ENCODE assay signal across 2 cellular contexts in the genomic region with DNA sequence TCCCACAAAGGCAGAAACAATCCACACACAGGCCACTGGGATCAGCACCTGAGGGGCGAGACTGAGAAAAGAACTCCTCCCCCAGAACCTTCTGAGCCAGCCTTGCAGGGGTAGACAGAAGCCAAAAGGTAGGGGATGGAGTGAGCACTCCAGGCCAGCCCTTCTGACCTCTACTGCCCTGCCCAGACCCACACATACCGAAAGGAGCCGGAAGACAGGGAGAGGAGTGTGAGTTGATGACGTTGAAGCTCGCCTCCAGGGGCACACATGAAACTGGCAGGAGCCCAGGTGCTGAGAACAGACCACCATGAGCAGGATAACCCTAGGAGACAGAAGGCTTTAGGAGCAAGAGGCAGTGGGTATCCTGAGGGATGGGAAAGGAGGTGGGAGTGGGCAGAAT.
TF ChIP-seq lines count a peak whose summit lies in the region.

No MANE protein-coding gene starts in this region.

TF ChIP-seq in IMR-90, 13 proteins besides CTCF, POLR2A, EP300 and RAD21:
- no peak for TF ChIP-seq MAFK (IDR thresholded peaks at IDR 0.05; ENCODE audit: low read depth, low read length)
- TF ChIP-seq FOS (IDR thresholded peaks at IDR 0.05; ENCODE audit: low read depth, low read length), result no peak
- TF ChIP-seq SMC3 (IDR thresholded peaks at IDR 0.05; ENCODE audit: low read depth, low read length), result no peak
- no peak for TF ChIP-seq USF2 (IDR thresholded peaks at IDR 0.05; ENCODE audit: low read depth, low read length)
- no peak for TF ChIP-seq CHD1 (IDR thresholded peaks at IDR 0.05; ENCODE audit: low read depth, low read length)
- TF ChIP-seq MAZ (IDR thresholded peaks at IDR 0.05; ENCODE audit: borderline replicate concordance, low read depth, low read length), result no peak

TF ChIP-seq in GM12878, 131 proteins besides CTCF, POLR2A, EP300 and RAD21:
- TF ChIP-seq, protein P1, sequence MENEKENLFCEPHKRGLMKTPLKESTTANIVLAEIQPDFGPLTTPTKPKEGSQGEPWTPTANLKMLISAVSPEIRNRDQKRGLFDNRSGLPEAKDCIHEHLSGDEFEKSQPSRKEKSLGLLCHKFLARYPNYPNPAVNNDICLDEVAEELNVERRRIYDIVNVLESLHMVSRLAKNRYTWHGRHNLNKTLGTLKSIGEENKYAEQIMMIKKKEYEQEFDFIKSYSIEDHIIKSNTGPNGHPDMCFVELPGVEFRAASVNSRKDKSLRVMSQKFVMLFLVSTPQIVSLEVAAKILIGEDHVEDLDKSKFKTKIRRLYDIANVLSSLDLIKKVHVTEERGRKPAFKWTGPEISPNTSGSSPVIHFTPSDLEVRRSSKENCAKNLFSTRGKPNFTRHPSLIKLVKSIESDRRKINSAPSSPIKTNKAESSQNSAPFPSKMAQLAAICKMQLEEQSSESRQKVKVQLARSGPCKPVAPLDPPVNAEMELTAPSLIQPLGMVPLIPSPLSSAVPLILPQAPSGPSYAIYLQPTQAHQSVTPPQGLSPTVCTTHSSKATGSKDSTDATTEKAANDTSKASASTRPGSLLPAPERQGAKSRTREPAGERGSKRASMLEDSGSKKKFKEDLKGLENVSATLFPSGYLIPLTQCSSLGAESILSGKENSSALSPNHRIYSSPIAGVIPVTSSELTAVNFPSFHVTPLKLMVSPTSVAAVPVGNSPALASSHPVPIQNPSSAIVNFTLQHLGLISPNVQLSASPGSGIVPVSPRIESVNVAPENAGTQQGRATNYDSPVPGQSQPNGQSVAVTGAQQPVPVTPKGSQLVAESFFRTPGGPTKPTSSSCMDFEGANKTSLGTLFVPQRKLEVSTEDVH (IDR thresholded peaks at IDR 0.05; ENCODE audit: low read depth, partially characterized antibody), result no peak
- TF ChIP-seq TARDBP (IDR thresholded peaks at IDR 0.05; ENCODE audit: borderline replicate concordance) (no peak), SP1 (IDR thresholded peaks at IDR 0.05; ENCODE audit: low read depth, low read length) (no peak), IRF4 (IDR thresholded peaks at IDR 0.05; ENCODE audit: low read depth, low read length) (no peak), PAX5 (IDR thresholded peaks at IDR 0.05; ENCODE audit: borderline replicate concordance, low read depth, low read length) (no peak), HSF1 (IDR thresholded peaks at IDR 0.05; ENCODE audit: low read depth, low read length) (no peak), NR2C1 (IDR thresholded peaks at IDR 0.05) (no peak)
